Comparison of ENCODE assay signal across 8 cellular contexts in genomic region chr10:3852147-3852904, GRCh38.
A peak's percentile ranks its signal among the peaks of the same experiment; 100 is the strongest.
DNase-seq lines count a peak whose midpoint lies in the region; ATAC-seq, FAIRE-seq and TF ChIP-seq lines count a peak whose summit lies in the region.

No MANE protein-coding gene starts in this region.

- in situ Hi-C loops in SK-MEL-5 (cut with HindIII; ENCODE audit: low pct_unique_long_range_greater_than_20kb, low sequenced_read_pairs): no loop called here
- in situ Hi-C loops in K562 (cut with MboI): no loop called here

- POLR2A ChIA-PET in K562 (lab: Yijun Ruan, JAX): interaction anchor here (1.2 to 2.7 kb wide), 5 partner anchors 10 to 67 kb away, joined by 4 to 19 read pairs (median 11); partner anchors contain the start of gene KLF6

- peak overlapping the region; percentile 59 for H3K4me2 ChIP-seq in K562 (ENCODE audit: insufficient read depth, low read length)

- H4K20me1 ChIP-seq in K562 (replicated peaks; ENCODE audit: control insufficient read depth, insufficient read depth, low read length): no peaks in the 10 kb centered on the region

- CTCF ChIA-PET in K562 (lab: Yijun Ruan, JAX; ENCODE audit: low intra/inter-chr PET ratio): no interaction called here

- intact Hi-C loops in K562 (cut with micrococcal nuclease): no loop called here

- TF ChIP-seq POLR2A in K562 (conservative IDR thresholded peaks at IDR 0.05): 0 out of 2 replicates have a peak, but pooled peaks have one; percentile 33

- H3K4me3 ChIP-seq in CD4-positive, CD25-positive, alpha-beta regulatory T cell (ENCODE audit: low read depth, low read length): peak overlapping the region; percentile 57
- H3K4me3 ChIP-seq in K562: no peak overlapping the region

- H3K9me3 ChIP-seq in CD4-positive, CD25-positive, alpha-beta regulatory T cell (ENCODE audit: control insufficient read depth in 2 of 2, low read length in 2 of 2): no peaks in the 10 kb centered on the region
- H3K9me3 ChIP-seq in K562 (replicated peaks; ENCODE audit: control insufficient read depth, insufficient read depth, low read depth, low read length): no peaks in the 10 kb centered on the region

- peak overlapping the region; percentile 3 to 65 (median 34) for H3K4me3 Mint-ChIP-seq in CD4-positive, CD25-positive, alpha-beta regulatory T cell

- H3K36me3 Mint-ChIP-seq in CD4-positive, CD25-positive, alpha-beta regulatory T cell: no peaks in the 10 kb centered on the region

- peak overlapping the region; percentile 84 to 94 (median 89) for H3K27ac Mint-ChIP-seq in CD4-positive, CD25-positive, alpha-beta regulatory T cell

- no peaks in the 10 kb centered on the region for H3K36me3 ChIP-seq in CD4-positive, CD25-positive, alpha-beta regulatory T cell (ENCODE audit: control insufficient read depth, insufficient read depth, low read length)
- no peaks in the 10 kb centered on the region; the same call in 2 of the 3 replicates for H3K36me3 ChIP-seq in K562 (ENCODE audit: control insufficient read depth, insufficient read depth, low read length)

- ATAC-seq in CD4-positive, CD25-positive, alpha-beta regulatory T cell (ENCODE audit: low read depth in 2 of 2): peak; percentile 94 to 97
- ATAC-seq in GM19438 (IDR thresholded peaks at IDR 0.05; ENCODE audit: low read depth, unreplicated experiment): peak; percentile 84
- peak; percentile 73 for ATAC-seq in HG03469 (IDR thresholded peaks at IDR 0.05; ENCODE audit: unreplicated experiment)
- peak; percentile 92 for ATAC-seq in K562

- TF ChIP-seq CTCF in K562 (IDR thresholded peaks at IDR 0.05 in 2 of 3, conservative IDR thresholded peaks at IDR 0.05 in 1 of 3; ENCODE audit: insufficient read depth in 2 of 3, low read depth in 1 of 3, low read length in 3 of 3): no peak

- peaks cover 14 to 29% (median 25%) of the 10 kb centered on the region in 4 donors for H3K4me1 Mint-ChIP-seq in CD4-positive, CD25-positive, alpha-beta regulatory T cell

- no peaks in the 10 kb centered on the region for H3K79me2 ChIP-seq in K562 (ENCODE audit: control insufficient read depth, insufficient read depth, low read length)

- peaks cover 0 to 1% (median 0%) of the 10 kb centered on the region in 7 donors for H3K9me3 Mint-ChIP-seq in CD4-positive, CD25-positive, alpha-beta regulatory T cell

- peak; percentile 97 for FAIRE-seq in K562 (lab: Jason Lieb, UNC)

- peak overlapping the region in 1 of 2 experiments; percentile 55; a peak in 2 of 4 replicates for H3K9ac ChIP-seq in K562 (ENCODE audit: insufficient read depth in 1 of 2, low read depth in 2 of 2, low read length in 2 of 2)

- WGBS in K562 (ENCODE audit: insufficient coverage, low coverage, missing lambda C conversion rate): 11% methylated on average over 10 of the region's 10 CpGs

- TF ChIP-seq RAD21 in K562 (CRISPR knock-in tag; conservative IDR thresholded peaks at IDR 0.05 in 1 of 2, IDR thresholded peaks at IDR 0.05 in 1 of 2): no peak

- H3K27me3 ChIP-seq in CD4-positive, CD25-positive, alpha-beta regulatory T cell (ENCODE audit: control insufficient read depth, insufficient read depth, low read length): no peaks in the 10 kb centered on the region
- H3K27me3 ChIP-seq in K562 (ENCODE audit: control insufficient read depth in 2 of 2, insufficient read depth in 2 of 2, low read length in 2 of 2): no peaks in the 10 kb centered on the region

- no peaks in the 10 kb centered on the region for H3K9me1 ChIP-seq in K562 (ENCODE audit: control insufficient read depth, insufficient read depth, low read length)

- peak overlapping the region; percentile 81 for H2AFZ ChIP-seq in K562 (ENCODE audit: low read depth, low read length)

- peak overlapping the region; percentile 84 for H3K27ac ChIP-seq in CD4-positive, CD25-positive, alpha-beta regulatory T cell (ENCODE audit: insufficient read depth, low read length, poor library complexity, severe bottlenecking)
- peak overlapping the region; percentile 81 for H3K27ac ChIP-seq in K562 (ENCODE audit: extremely low read depth, low read depth, low read length)

- DNase-seq in CD4-positive, CD25-positive, alpha-beta regulatory T cell: peak; percentile 67 to 83 (median 77)
- DNase-seq in SK-MEL-5 (ENCODE audit: low read depth, low spot score): peak; percentile 90
- peak; percentile 60 to 85 (median 66) for DNase-seq in K562 (ENCODE audit: extremely low read depth in 1 of 4, low spot score in 3 of 4)
- peak; percentile 56 for DNase-seq in inferior parietal cortex (ENCODE audit: extremely low spot score)
- DNase-seq in stimulated activated CD4-positive, alpha-beta T cell treated with anti-CD3 and anti-CD28 coated beads, Interleukin-12 subunit alpha, Interleukin-12 subunit beta, amount 100 ng/mL, for 48 hours (ENCODE audit: low read depth in 2 of 3, low spot score in 1 of 3): peak; percentile 56 to 67 (median 59)
- no peak for DNase-seq in NCI-H526 treated with DMSO at 0.1 percent for 48 hours (lab: John Stamatoyannopoulos, UW)

- no peaks in the 10 kb centered on the region for H3K27me3 Mint-ChIP-seq in CD4-positive, CD25-positive, alpha-beta regulatory T cell

- peak; percentile 84 for TF ChIP-seq EP300 in K562 (IDR thresholded peaks at IDR 0.05; ENCODE audit: low read length)

- H3K4me1 ChIP-seq in CD4-positive, CD25-positive, alpha-beta regulatory T cell (ENCODE audit: control insufficient read depth, insufficient read depth, low read length, poor library complexity, severe bottlenecking): peaks cover 18% of the 10 kb centered on the region
- H3K4me1 ChIP-seq in K562 (replicated peaks in 1 of 2; ENCODE audit: control insufficient read depth in 2 of 2, insufficient read depth in 2 of 2, low read length in 2 of 2): peaks cover 11 to 30% of the 10 kb centered on the region in 2 experiments

- no TSS peak for BruUV-seq in K562 (replicated peaks; lab: Mats Ljungman, UMichigan)

TF ChIP-seq in K562, 482 proteins besides CTCF, POLR2A, EP300 and RAD21 (continues in another document):
- TF ChIP-seq POLR2H (tag; IDR thresholded peaks at IDR 0.05; ENCODE audit: low read depth) (peak; percentile 76), SOX6 (IDR thresholded peaks at IDR 0.05) (peak; percentile 96), TFAM (CRISPR knock-in tag; conservative IDR thresholded peaks at IDR 0.05) (no peak), ZNF75A (CRISPR knock-in tag; IDR thresholded peaks at IDR 0.05) (no peak), KDM2B (CRISPR knock-in tag; IDR thresholded peaks at IDR 0.05) (no peak), FIP1L1 (IDR thresholded peaks at IDR 0.05; ENCODE audit: low read depth, low read length, poor library complexity, severe bottlenecking) (no peak), ZZZ3 (IDR thresholded peaks at IDR 0.05) (no peak), ZFP1 (CRISPR knock-in tag; IDR thresholded peaks at IDR 0.05) (no peak), MAFF (IDR thresholded peaks at IDR 0.05; ENCODE audit: low read length) (peak; percentile 66; the same call in 1 of the 2 replicates), ZNF354B (CRISPR knock-in tag; IDR thresholded peaks at IDR 0.05) (no peak), EZH2 (IDR thresholded peaks at IDR 0.05; ENCODE audit: borderline replicate concordance, low read depth, low read length) (no peak)
- TF ChIP-seq, protein P1, sequence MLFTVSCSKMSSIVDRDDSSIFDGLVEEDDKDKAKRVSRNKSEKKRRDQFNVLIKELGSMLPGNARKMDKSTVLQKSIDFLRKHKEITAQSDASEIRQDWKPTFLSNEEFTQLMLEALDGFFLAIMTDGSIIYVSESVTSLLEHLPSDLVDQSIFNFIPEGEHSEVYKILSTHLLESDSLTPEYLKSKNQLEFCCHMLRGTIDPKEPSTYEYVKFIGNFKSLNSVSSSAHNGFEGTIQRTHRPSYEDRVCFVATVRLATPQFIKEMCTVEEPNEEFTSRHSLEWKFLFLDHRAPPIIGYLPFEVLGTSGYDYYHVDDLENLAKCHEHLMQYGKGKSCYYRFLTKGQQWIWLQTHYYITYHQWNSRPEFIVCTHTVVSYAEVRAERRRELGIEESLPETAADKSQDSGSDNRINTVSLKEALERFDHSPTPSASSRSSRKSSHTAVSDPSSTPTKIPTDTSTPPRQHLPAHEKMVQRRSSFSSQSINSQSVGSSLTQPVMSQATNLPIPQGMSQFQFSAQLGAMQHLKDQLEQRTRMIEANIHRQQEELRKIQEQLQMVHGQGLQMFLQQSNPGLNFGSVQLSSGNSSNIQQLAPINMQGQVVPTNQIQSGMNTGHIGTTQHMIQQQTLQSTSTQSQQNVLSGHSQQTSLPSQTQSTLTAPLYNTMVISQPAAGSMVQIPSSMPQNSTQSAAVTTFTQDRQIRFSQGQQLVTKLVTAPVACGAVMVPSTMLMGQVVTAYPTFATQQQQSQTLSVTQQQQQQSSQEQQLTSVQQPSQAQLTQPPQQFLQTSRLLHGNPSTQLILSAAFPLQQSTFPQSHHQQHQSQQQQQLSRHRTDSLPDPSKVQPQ (CRISPR knock-in tag; IDR thresholded peaks at IDR 0.05; ENCODE audit: borderline replicate concordance): no peak
- TF ChIP-seq, protein P2, sequence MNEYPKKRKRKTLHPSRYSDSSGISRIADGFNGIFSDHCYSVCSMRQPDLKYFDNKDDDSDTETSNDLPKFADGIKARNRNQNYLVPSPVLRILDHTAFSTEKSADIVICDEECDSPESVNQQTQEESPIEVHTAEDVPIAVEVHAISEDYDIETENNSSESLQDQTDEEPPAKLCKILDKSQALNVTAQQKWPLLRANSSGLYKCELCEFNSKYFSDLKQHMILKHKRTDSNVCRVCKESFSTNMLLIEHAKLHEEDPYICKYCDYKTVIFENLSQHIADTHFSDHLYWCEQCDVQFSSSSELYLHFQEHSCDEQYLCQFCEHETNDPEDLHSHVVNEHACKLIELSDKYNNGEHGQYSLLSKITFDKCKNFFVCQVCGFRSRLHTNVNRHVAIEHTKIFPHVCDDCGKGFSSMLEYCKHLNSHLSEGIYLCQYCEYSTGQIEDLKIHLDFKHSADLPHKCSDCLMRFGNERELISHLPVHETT (CRISPR knock-in tag; conservative IDR thresholded peaks at IDR 0.05 in 1 of 2, IDR thresholded peaks at IDR 0.05 in 1 of 2): peak in 1 of 2 experiments; percentile 57; a peak in 1 of 4 replicates
- TF ChIP-seq, protein P3, sequence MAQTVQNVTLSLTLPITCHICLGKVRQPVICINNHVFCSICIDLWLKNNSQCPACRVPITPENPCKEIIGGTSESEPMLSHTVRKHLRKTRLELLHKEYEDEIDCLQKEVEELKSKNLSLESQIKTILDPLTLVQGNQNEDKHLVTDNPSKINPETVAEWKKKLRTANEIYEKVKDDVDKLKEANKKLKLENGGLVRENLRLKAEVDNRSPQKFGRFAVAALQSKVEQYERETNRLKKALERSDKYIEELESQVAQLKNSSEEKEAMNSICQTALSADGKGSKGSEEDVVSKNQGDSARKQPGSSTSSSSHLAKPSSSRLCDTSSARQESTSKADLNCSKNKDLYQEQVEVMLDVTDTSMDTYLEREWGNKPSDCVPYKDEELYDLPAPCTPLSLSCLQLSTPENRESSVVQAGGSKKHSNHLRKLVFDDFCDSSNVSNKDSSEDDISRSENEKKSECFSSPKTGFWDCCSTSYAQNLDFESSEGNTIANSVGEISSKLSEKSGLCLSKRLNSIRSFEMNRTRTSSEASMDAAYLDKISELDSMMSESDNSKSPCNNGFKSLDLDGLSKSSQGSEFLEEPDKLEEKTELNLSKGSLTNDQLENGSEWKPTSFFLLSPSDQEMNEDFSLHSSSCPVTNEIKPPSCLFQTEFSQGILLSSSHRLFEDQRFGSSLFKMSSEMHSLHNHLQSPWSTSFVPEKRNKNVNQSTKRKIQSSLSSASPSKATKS (CRISPR knock-in tag; IDR thresholded peaks at IDR 0.05): no peak
